11 cellular contexts compared by ENCODE assay signal in genomic region chr3:183502782-183503181, GRCh38. TPM values are rescaled to one million over a fixed set of nuclear protein-coding genes. Genes with fewer than 3 reads are reported as not detected.
DNase-seq lines count a peak whose midpoint lies in the region; ATAC-seq and TF ChIP-seq lines count a peak whose summit lies in the region.
"Had no signal": no experiment of that assay in that cellular context is flagged by ENCODE, and none has a peak within 500 bp of the region (broad histone marks: within the 10 kb centered on the region; RNA-seq: fewer than 3 reads in every experiment).

No MANE protein-coding gene starts in this region.

- H3K4me3 Mint-ChIP-seq in activated naive CD4-positive, alpha-beta T cell treated with anti-CD3 and anti-CD28 coated beads for 36 hours, result no peak overlapping the region

- no peaks in the 10 kb centered on the region for H3K27me3 ChIP-seq in right atrium auricular region
- peaks cover 5% of the 10 kb centered on the region for H3K27me3 ChIP-seq in kidney epithelial cell (ENCODE audit: control insufficient read depth, insufficient read depth, low read length)

- in situ Hi-C loops in astrocyte of the spinal cord (cut with HindIII; ENCODE audit: low sequenced_read_pairs), result no loop called here

- DNase-seq in Right ventricle myocardium inferior (ENCODE audit: missing footprints), result no peak
- no peak for DNase-seq in right atrium auricular region (ENCODE audit: low spot score)
- DNase-seq in astrocyte of the spinal cord (ENCODE audit: low read depth, low spot score), result no peak
- DNase-seq in kidney epithelial cell (ENCODE audit: low read depth), result no peak
- DNase-seq in activated naive CD4-positive, alpha-beta T cell treated with anti-CD3 and anti-CD28 coated beads for 36 hours, result no peak
- no peak for DNase-seq in germinal center (ENCODE audit: low spot score)
- no peak for DNase-seq in retina
- DNase-seq: activated CD8-positive, alpha-beta memory T cell treated with anti-CD3 and anti-CD28 coated beads, Interleukin-2, amount 50 U/mL, for 4 hours; effector memory CD4-positive, alpha-beta T cell had no signal

- intact Hi-C loops in Right ventricle myocardium inferior (cut with DNase I), result loop anchor here (1.0 to 10.0 kb wide), 2 partner anchors 132 to 265 kb away; partner anchors contain the start of gene KLHL24
- intact Hi-C loops in activated naive CD4-positive, alpha-beta T cell treated with anti-CD3 and anti-CD28 coated beads for 36 hours (cut with micrococcal nuclease), result no loop called here

- H3K36me3 ChIP-seq in right atrium auricular region, result no peaks in the 10 kb centered on the region
- no peaks in the 10 kb centered on the region for H3K36me3 ChIP-seq in kidney epithelial cell (ENCODE audit: control insufficient read depth, insufficient read depth, low read length)

- H3K9me3 ChIP-seq in right atrium auricular region, result peaks cover 0 to 15% of the 10 kb centered on the region in 2 donors

- peaks cover 20% of the 10 kb centered on the region for H3K4me1 Mint-ChIP-seq in activated naive CD4-positive, alpha-beta T cell treated with anti-CD3 and anti-CD28 coated beads for 36 hours (ENCODE audit: low read depth)

- CTCF ChIA-PET in activated naive CD4-positive, alpha-beta T cell treated with anti-CD3 and anti-CD28 coated beads for 36 hours (lab: Charles Lee), result interaction anchor here (0.6 to 1.8 kb wide), 2 partner anchors 23 to 263 kb away, joined by 4 to 6 read pairs; no protein-coding TSS in a partner anchor

- ATAC-seq in Right ventricle myocardium inferior (peak; percentile 74), GM21360 (IDR thresholded peaks at IDR 0.05; ENCODE audit: unreplicated experiment) (no peak)

- H3K27me3 Mint-ChIP-seq in activated naive CD4-positive, alpha-beta T cell treated with anti-CD3 and anti-CD28 coated beads for 36 hours (ENCODE audit: low read depth), result no peaks in the 10 kb centered on the region

- peaks cover 5% of the 10 kb centered on the region for H3K9me3 Mint-ChIP-seq in activated naive CD4-positive, alpha-beta T cell treated with anti-CD3 and anti-CD28 coated beads for 36 hours

- no peak overlapping the region for H3K27ac ChIP-seq in right atrium auricular region
- H3K27ac ChIP-seq: HL-60 had no signal

- peaks cover 57% of the 10 kb centered on the region for H3K36me3 Mint-ChIP-seq in activated naive CD4-positive, alpha-beta T cell treated with anti-CD3 and anti-CD28 coated beads for 36 hours (ENCODE audit: low read depth)

- H3K4me3 ChIP-seq in right atrium auricular region (no peak overlapping the region), astrocyte of the spinal cord (ENCODE audit: low read depth, low read length) (no peak overlapping the region), kidney epithelial cell (ENCODE audit: low read depth, low read length) (no peak overlapping the region)

- H3K4me1 ChIP-seq in right atrium auricular region, result no peaks in the 10 kb centered on the region

- TF ChIP-seq CTCF in right atrium auricular region (IDR thresholded peaks at IDR 0.05), result peak in 1 of 2 donors; percentile 59
- peak; percentile 11 for TF ChIP-seq CTCF in astrocyte of the spinal cord (IDR thresholded peaks at IDR 0.05; ENCODE audit: low read depth, low read length)
- TF ChIP-seq CTCF in kidney epithelial cell (IDR thresholded peaks at IDR 0.05; ENCODE audit: insufficient read depth, low read length, poor library complexity, severe bottlenecking), result peak; percentile 20

- H3K27ac Mint-ChIP-seq in activated naive CD4-positive, alpha-beta T cell treated with anti-CD3 and anti-CD28 coated beads for 36 hours, result no peak overlapping the region

RNA-seq across cellular contexts. Expression of gene KLHL6, which starts 52.7 kb away (rescaled TPM):
- total RNA-seq in Right ventricle myocardium inferior (0.97 TPM), right atrium auricular region (1 to 10 TPM in 1 of 2 donors, under 1 TPM in 1; 0.41 to 1.4 TPM), kidney epithelial cell (not detected in 2 replicates)
- 10 to 100 TPM; 82.3 to 82.4 TPM for total RNA-seq in activated naive CD4-positive, alpha-beta T cell treated with anti-CD3 and anti-CD28 coated beads for 36 hours

Comparison
In these comparisons a context has a peak if more than half of its experiments do, and no peak if none do; other contexts are left out.
1. RNA of gene KLHL6, which starts 52.7 kb away (total RNA-seq): 82.3 to 82.4 TPM in activated naive CD4-positive, alpha-beta T cell treated with anti-CD3 and anti-CD28 coated beads for 36 hours; 0.41 to 1.4 TPM in right atrium auricular region, 0.97 TPM in Right ventricle myocardium inferior (single experiment) and not detected in kidney epithelial cell; every median in the first group is over 10 times any median in the second.